Comparison of ENCODE assay signal across 8 cellular contexts in the genomic region with DNA sequence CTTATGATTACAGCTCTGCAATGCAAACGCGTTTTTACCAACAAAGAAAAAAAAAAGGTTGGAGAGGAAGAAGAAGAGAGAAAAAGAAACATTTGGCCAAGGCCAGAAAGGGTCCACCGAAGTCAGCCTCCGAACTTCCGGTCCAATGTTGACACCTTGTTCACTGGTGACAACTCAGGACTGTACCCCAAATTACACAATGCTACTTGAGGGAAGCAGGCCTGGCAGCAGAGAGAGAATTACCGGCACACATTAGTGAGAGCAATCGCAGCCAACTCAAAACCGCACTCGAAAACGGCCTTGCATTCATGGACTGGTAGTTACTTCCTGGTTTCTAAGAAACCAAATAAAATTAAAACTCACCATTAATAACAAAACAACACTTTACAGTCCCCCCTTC.
DNase-seq lines count a peak whose midpoint lies in the region; ATAC-seq, FAIRE-seq and TF ChIP-seq lines count a peak whose summit lies in the region.

No MANE protein-coding gene starts in this region.

- CTCF ChIA-PET in GM12878 (lab: Yijun Ruan, JAX): interaction anchor here (0.7 to 1.1 kb wide), 3 partner anchors 10 to 82 kb away, joined by 3 to 7 read pairs (median 3); no protein-coding TSS in a partner anchor

- no TSS peak for BruUV-seq in GM12878 (replicated peaks; lab: Mats Ljungman, UMichigan)

- RAD21 ChIA-PET in GM12878 (lab: Charles Lee; ENCODE audit: unreplicated experiment): interaction anchor here (0.7 to 1.3 kb wide), 3 partner anchors 8 to 218 kb away, joined by 3 to 4 read pairs (median 3); no protein-coding TSS in a partner anchor

- no peak for TF ChIP-seq POLR2A in GM12878 (IDR thresholded peaks at IDR 0.05; ENCODE audit: low read depth, low read length)

- TF ChIP-seq EP300 in GM12878 (IDR thresholded peaks at IDR 0.05; ENCODE audit: borderline replicate concordance in 1 of 2, control insufficient read depth in 1 of 2, low read depth in 2 of 2, low read length in 2 of 2): no peak

- peak overlapping the region; percentile 5; the same call in 1 of the 2 replicates for H3K9ac ChIP-seq in GM12878 (ENCODE audit: control insufficient read depth, insufficient read depth, low read length)

- no peak for TF ChIP-seq RAD21 in GM12878 (IDR thresholded peaks at IDR 0.05; ENCODE audit: insufficient read depth, low read depth, low read length)

- under 1% methylated on average over 10 of the region's 10 CpGs for WGBS in GM12878 (ENCODE audit: insufficient coverage, insufficient replicate concordance, low lambda C conversion rate, missing lambda C conversion rate)

- in situ Hi-C loops in GM12878 (cut with MboI): no loop called here

- ATAC-seq in GM19463 (IDR thresholded peaks at IDR 0.05; ENCODE audit: unreplicated experiment): peak; percentile 77
- ATAC-seq in HG03457 (IDR thresholded peaks at IDR 0.05; ENCODE audit: unreplicated experiment): peak; percentile 70
- peak; percentile 91 for ATAC-seq in GM12878
- ATAC-seq in omental fat pad (ENCODE audit: low FRiP score): no peak

- peak; percentile 89 for DNase-seq in DMS153 (lab: John Stamatoyannopoulos, UW)
- DNase-seq in GM12878 (ENCODE audit: low read depth, low spot score): peak; percentile 80
- no peak for DNase-seq in omental fat pad (ENCODE audit: low spot score)
- no peak for DNase-seq in activated naive CD4-positive, alpha-beta T cell treated with Interleukin-2 at 50 U/mL for 16 hours
- DNase-seq in effector memory CD4-positive, alpha-beta T cell: no peak
- no peak for DNase-seq in activated CD4-positive, alpha-beta T cell treated with anti-CD3 and anti-CD28 coated beads, Interleukin-2, amount 50 U/mL, for 48 hours

- peak overlapping the region; percentile 37; the same call in 1 of the 2 replicates for H3K4me3 ChIP-seq in GM12878
- H3K4me3 ChIP-seq in effector memory CD4-positive, alpha-beta T cell (ENCODE audit: insufficient read depth, low read depth, low read length, poor library complexity, severe bottlenecking): no peak overlapping the region

- POLR2A ChIA-PET in GM12878 (lab: Charles Lee): interaction anchor here (0.6 kb wide), 2 partner anchors 88 to 396 kb away, joined by 4 read pairs; no protein-coding TSS in a partner anchor

- FAIRE-seq in GM12878 (lab: Jason Lieb, UNC): peak; percentile 84

- TF ChIP-seq CTCF in GM12878 (IDR thresholded peaks at IDR 0.05 in 2 of 3, conservative IDR thresholded peaks at IDR 0.05 in 1 of 3; ENCODE audit: control insufficient read depth in 2 of 3, extremely low read depth in 1 of 3, insufficient read depth in 1 of 3, low read depth in 3 of 3, low read length in 3 of 3) (no peak), omental fat pad (IDR thresholded peaks at IDR 0.05) (no peak)

- H3K9me3 ChIP-seq in GM12878 (replicated peaks; ENCODE audit: control insufficient read depth, insufficient read depth, low read length): no peaks in the 10 kb centered on the region
- H3K9me3 ChIP-seq in effector memory CD4-positive, alpha-beta T cell (ENCODE audit: control insufficient read depth, low read length): no peaks in the 10 kb centered on the region

- peaks cover 45% of the 10 kb centered on the region for H3K4me1 ChIP-seq in GM12878 (ENCODE audit: control insufficient read depth, insufficient read depth, low read length)
- H3K4me1 ChIP-seq in effector memory CD4-positive, alpha-beta T cell (ENCODE audit: control insufficient read depth, insufficient read depth, low read length, poor library complexity, severe bottlenecking): no peaks in the 10 kb centered on the region

- no peaks in the 10 kb centered on the region for H3K79me2 ChIP-seq in GM12878 (ENCODE audit: control insufficient read depth, insufficient read depth, low read length)

- SMC1A ChIA-PET in GM12878 (lab: Charles Lee; ENCODE audit: uncharacterized antibody, unreplicated experiment): interaction anchor here (0.6 to 1.0 kb wide), 3 partner anchors 12 to 89 kb away, joined by 3 to 4 read pairs (median 3); no protein-coding TSS in a partner anchor

- H3K27ac ChIP-seq in GM12878 (ENCODE audit: control insufficient read depth, insufficient read depth): peak overlapping the region; percentile 41
- H3K27ac ChIP-seq in effector memory CD4-positive, alpha-beta T cell (ENCODE audit: insufficient read depth, low read length, poor library complexity, severe bottlenecking): no peak overlapping the region

- intact Hi-C loops in GM12878 (cut with micrococcal nuclease; ENCODE audit: unreplicated experiment): loop anchor here (5.0 to 10.0 kb wide), 2 partner anchors 63 to 195 kb away; no protein-coding TSS in a partner anchor

- H2AFZ ChIP-seq in GM12878 (ENCODE audit: control insufficient read depth, low read depth, low read length): peak overlapping the region; percentile 29

- peak overlapping the region; percentile 68 for H3K4me2 ChIP-seq in GM12878 (ENCODE audit: control insufficient read depth, insufficient read depth)

- H4K20me1 ChIP-seq in GM12878 (ENCODE audit: control insufficient read depth, insufficient read depth): no peaks in the 10 kb centered on the region

- no peaks in the 10 kb centered on the region for H3K27me3 ChIP-seq in GM12878 (replicated peaks in 1 of 2; ENCODE audit: control insufficient read depth in 2 of 2, insufficient read depth in 2 of 2, low read length in 1 of 2)
- H3K27me3 ChIP-seq in effector memory CD4-positive, alpha-beta T cell (replicated peaks; ENCODE audit: control insufficient read depth, insufficient read depth, low read length, poor library complexity, severe bottlenecking): no peaks in the 10 kb centered on the region

- H3K36me3 ChIP-seq in GM12878 (ENCODE audit: control insufficient read depth in 2 of 2, insufficient read depth in 2 of 2, low read length in 1 of 2): no peaks in the 10 kb centered on the region
- H3K36me3 ChIP-seq in effector memory CD4-positive, alpha-beta T cell (ENCODE audit: control insufficient read depth, insufficient read depth, low read length): no peaks in the 10 kb centered on the region

TF ChIP-seq in GM12878, 131 proteins besides CTCF, POLR2A, EP300 and RAD21 (continues in another document):
- TF ChIP-seq, protein P1, sequence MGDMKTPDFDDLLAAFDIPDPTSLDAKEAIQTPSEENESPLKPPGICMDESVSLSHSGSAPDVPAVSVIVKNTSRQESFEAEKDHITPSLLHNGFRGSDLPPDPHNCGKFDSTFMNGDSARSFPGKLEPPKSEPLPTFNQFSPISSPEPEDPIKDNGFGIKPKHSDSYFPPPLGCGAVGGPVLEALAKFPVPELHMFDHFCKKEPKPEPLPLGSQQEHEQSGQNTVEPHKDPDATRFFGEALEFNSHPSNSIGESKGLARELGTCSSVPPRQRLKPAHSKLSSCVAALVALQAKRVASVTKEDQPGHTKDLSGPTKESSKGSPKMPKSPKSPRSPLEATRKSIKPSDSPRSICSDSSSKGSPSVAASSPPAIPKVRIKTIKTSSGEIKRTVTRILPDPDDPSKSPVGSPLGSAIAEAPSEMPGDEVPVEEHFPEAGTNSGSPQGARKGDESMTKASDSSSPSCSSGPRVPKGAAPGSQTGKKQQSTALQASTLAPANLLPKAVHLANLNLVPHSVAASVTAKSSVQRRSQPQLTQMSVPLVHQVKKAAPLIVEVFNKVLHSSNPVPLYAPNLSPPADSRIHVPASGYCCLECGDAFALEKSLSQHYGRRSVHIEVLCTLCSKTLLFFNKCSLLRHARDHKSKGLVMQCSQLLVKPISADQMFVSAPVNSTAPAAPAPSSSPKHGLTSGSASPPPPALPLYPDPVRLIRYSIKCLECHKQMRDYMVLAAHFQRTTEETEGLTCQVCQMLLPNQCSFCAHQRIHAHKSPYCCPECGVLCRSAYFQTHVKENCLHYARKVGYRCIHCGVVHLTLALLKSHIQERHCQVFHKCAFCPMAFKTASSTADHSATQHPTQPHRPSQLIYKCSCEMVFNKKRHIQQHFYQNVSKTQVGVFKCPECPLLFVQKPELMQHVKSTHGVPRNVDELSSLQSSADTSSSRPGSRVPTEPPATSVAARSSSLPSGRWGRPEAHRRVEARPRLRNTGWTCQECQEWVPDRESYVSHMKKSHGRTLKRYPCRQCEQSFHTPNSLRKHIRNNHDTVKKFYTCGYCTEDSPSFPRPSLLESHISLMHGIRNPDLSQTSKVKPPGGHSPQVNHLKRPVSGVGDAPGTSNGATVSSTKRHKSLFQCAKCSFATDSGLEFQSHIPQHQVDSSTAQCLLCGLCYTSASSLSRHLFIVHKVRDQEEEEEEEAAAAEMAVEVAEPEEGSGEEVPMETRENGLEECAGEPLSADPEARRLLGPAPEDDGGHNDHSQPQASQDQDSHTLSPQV (IDR thresholded peaks at IDR 0.05): no peak
- TF ChIP-seq TCF3 (IDR thresholded peaks at IDR 0.05; ENCODE audit: borderline replicate concordance, insufficient read depth, low read depth, low read length) (no peak), KDM1A (IDR thresholded peaks at IDR 0.05; ENCODE audit: borderline replicate concordance) (no peak), TBL1XR1 (IDR thresholded peaks at IDR 0.05; ENCODE audit: low read depth, low read length) (no peak), SMAD1 (IDR thresholded peaks at IDR 0.05; ENCODE audit: low read depth, partially characterized antibody) (no peak), ETV6 (conservative IDR thresholded peaks at IDR 0.05 in 1 of 2, IDR thresholded peaks at IDR 0.05 in 1 of 2; ENCODE audit: borderline replicate concordance in 1 of 2, low read depth in 1 of 2) (peak in 1 of 2 experiments; percentile 75; a peak in 2 of 4 replicates), SP1 (IDR thresholded peaks at IDR 0.05; ENCODE audit: low read depth, low read length) (no peak), SIN3A (IDR thresholded peaks at IDR 0.05; ENCODE audit: low read depth, low read length) (no peak), CHD4 (IDR thresholded peaks at IDR 0.05) (no peak), PML (IDR thresholded peaks at IDR 0.05; ENCODE audit: low read length) (0 out of 2 replicates have a peak, but pooled peaks have one; percentile 48), BACH1 (IDR thresholded peaks at IDR 0.05; ENCODE audit: borderline replicate concordance) (no peak), BHLHE40 (IDR thresholded peaks at IDR 0.05; ENCODE audit: borderline replicate concordance in 1 of 2, low read depth in 2 of 2, low read length in 1 of 2) (peak; percentile 33 to 34; a peak in 3 of 4 replicates), ZNF24 (IDR thresholded peaks at IDR 0.05) (peak; percentile 28; the same call in 1 of the 2 replicates), ZNF207 (IDR thresholded peaks at IDR 0.05; ENCODE audit: borderline replicate concordance) (0 out of 2 replicates have a peak, but pooled peaks have one; percentile 36), FOS (IDR thresholded peaks at IDR 0.05; ENCODE audit: borderline replicate concordance, extremely low read depth, insufficient read length) (no peak), SMAD5 (IDR thresholded peaks at IDR 0.05; ENCODE audit: low read depth) (no peak), FOXK2 (IDR thresholded peaks at IDR 0.05) (no peak), IKZF1 (conservative IDR thresholded peaks at IDR 0.05) (peak; percentile 73), SREBF1 (IDR thresholded peaks at IDR 0.05; ENCODE audit: low read length) (no peak), BCL11A (IDR thresholded peaks at IDR 0.05; ENCODE audit: low read depth, low read length) (no peak)

Comparison
In these comparisons a context has a peak if more than half of its experiments do, and no peak if none do; other contexts are left out.
1. DNase-seq: peak in DMS153 (single experiment) and GM12878 (single experiment); none in omental fat pad (single experiment), activated naive CD4-positive, alpha-beta T cell treated with Interleukin-2 at 50 U/mL for 16 hours (single experiment), effector memory CD4-positive, alpha-beta T cell (0 of 3) and activated CD4-positive, alpha-beta T cell treated with anti-CD3 and anti-CD28 coated beads, Interleukin-2, amount 50 U/mL, for 48 hours (0 of 2).